In the genomic region with DNA sequence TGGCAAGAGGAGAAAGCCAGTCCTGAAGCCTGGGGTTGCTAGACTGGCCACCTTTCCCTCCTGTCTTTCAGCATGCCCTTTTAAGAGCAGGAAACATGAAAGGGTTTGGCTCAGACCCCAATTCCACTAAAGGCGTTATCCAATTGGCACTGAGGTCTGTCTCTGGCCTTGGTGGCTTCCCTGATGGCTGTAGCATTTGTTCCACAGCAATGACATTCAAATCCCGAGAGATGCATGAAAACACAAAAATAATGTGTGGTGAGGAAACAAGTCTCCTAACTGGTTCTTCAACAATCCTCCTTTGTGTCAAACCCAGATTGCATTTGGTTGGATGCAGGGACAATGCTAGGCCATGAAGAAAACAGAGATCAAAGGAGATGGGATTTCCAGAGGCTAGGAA, we compare ENCODE assay signal across 1 cellular context.
TF ChIP-seq lines count a peak whose summit lies in the region.

No MANE protein-coding gene starts in this region.

TF ChIP-seq in HepG2, 621 proteins besides CTCF, POLR2A, EP300 and RAD21 (continued from another document):
- TF ChIP-seq, protein P1, sequence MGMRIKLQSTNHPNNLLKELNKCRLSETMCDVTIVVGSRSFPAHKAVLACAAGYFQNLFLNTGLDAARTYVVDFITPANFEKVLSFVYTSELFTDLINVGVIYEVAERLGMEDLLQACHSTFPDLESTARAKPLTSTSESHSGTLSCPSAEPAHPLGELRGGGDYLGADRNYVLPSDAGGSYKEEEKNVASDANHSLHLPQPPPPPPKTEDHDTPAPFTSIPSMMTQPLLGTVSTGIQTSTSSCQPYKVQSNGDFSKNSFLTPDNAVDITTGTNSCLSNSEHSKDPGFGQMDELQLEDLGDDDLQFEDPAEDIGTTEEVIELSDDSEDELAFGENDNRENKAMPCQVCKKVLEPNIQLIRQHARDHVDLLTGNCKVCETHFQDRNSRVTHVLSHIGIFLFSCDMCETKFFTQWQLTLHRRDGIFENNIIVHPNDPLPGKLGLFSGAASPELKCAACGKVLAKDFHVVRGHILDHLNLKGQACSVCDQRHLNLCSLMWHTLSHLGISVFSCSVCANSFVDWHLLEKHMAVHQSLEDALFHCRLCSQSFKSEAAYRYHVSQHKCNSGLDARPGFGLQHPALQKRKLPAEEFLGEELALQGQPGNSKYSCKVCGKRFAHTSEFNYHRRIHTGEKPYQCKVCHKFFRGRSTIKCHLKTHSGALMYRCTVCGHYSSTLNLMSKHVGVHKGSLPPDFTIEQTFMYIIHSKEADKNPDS (CRISPR knock-in tag; IDR thresholded peaks at IDR 0.05): no peak
- TF ChIP-seq SNAPC2 (CRISPR knock-in tag; IDR thresholded peaks at IDR 0.05): no peak
- no peak for TF ChIP-seq WIZ (CRISPR knock-in tag; IDR thresholded peaks at IDR 0.05)
- TF ChIP-seq ZNF672 (CRISPR knock-in tag; IDR thresholded peaks at IDR 0.05): no peak
- TF ChIP-seq HOXA9 (CRISPR knock-in tag; IDR thresholded peaks at IDR 0.05; ENCODE audit: borderline replicate concordance): no peak
